ENCODE assay signal across 1 cellular context in the genomic region with DNA sequence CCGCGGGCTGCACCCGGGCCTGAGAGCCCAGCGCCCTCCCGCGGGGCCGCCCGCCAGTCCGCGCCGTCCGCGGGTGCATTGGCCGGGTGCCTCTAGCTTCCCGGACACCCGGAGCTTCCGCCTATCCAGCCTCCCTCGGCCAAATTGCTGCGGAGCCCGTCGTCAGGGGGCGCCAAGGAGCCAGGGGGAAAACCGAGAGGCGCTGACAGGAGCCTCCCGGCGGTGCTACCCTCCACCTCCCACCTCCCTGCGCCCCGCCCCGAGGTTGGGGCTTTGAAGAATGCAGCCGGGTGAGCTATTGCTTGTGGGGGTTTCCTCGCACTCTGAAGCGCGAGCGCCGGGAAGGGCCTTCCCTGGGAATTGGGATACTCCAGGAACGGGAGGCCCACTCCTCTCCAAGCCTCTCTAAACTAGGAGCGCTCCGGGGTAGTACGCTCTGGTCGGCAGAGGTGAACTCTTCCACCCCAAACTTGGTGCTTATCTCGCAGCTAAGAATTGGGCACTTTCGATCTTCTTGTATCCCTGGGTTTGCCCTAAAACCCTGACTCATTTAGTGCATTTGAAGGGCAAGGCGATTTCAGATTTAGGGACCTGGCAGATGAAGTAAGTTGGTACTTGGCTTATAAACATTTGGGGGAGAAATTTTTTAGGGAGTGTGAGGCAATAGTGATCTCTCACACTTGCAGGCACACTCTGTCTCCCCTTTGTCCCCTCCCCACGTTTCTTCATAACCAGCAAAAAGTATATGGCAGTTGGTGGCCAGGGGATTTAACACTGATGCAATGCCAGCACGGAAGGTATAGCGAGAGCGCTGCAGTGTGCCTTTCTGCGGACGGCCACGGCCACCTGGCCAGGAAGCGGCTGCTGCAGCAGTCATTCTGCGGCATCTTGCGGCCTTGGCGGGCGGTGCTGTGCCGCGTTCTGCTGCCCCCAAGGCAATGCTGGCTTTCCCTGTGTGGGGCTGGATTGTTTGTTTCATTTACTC.
TF ChIP-seq lines count a peak whose summit lies in the region.

No MANE protein-coding gene starts in this region.

TF ChIP-seq in endothelial cell of umbilical vein, 7 proteins besides CTCF, POLR2A, EP300 and RAD21:
- TF ChIP-seq POLR2AphosphoS5 (IDR thresholded peaks at IDR 0.05; ENCODE audit: insufficient read depth, low read depth, low read length) (peak; percentile 56), EZH2 (IDR thresholded peaks at IDR 0.05; ENCODE audit: borderline replicate concordance, low read depth, low read length, severe bottlenecking) (no peak)
- TF ChIP-seq, protein P1, sequence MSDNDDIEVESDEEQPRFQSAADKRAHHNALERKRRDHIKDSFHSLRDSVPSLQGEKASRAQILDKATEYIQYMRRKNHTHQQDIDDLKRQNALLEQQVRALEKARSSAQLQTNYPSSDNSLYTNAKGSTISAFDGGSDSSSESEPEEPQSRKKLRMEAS (IDR thresholded peaks at IDR 0.05; ENCODE audit: insufficient read depth, insufficient read length) = no peak
TF ChIP-seq in endothelial cell of umbilical vein: peak in this region for 1.
